ENCODE assay signal across 1 cellular context in the genomic region with DNA sequence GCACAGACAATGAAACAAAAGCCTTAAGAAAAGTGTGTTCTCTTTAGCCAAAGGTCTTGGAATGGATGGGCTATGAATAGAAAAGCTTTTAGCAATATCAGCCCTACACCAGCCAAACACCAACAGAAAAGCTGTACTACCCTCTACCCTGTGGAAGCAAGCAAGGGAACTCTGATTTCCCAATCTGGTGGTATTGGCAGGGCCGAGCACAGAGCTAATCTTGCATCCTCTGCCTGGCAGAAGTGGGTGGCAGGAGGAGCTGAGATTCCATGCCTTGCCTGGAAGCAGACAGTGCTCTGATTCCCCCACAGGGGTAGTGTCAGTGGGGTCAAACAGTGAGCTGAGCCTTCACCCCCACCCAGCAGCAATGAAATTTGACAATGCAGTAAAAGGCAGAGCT.
TF ChIP-seq lines count a peak whose summit lies in the region.

No MANE protein-coding gene starts in this region.

TF ChIP-seq in HCT116, 20 proteins besides CTCF, POLR2A, EP300 and RAD21 (continued from another document):
- no peak for TF ChIP-seq JUND (IDR thresholded peaks at IDR 0.05)
- no peak for TF ChIP-seq SIN3A (IDR thresholded peaks at IDR 0.05; ENCODE audit: low read depth)
- no peak for TF ChIP-seq ATF3 (IDR thresholded peaks at IDR 0.05)
- no peak for TF ChIP-seq CBX3 (IDR thresholded peaks at IDR 0.05; ENCODE audit: low read depth)
- no peak for TF ChIP-seq YY1 (IDR thresholded peaks at IDR 0.05; ENCODE audit: extremely low read depth, insufficient replicate concordance, low read depth, low read length)
- TF ChIP-seq CEBPB (IDR thresholded peaks at IDR 0.05; ENCODE audit: low read depth), result no peak
- TF ChIP-seq EZH2phosphoT487 (IDR thresholded peaks at IDR 0.05; ENCODE audit: borderline replicate concordance), result no peak
- TF ChIP-seq, protein P1, sequence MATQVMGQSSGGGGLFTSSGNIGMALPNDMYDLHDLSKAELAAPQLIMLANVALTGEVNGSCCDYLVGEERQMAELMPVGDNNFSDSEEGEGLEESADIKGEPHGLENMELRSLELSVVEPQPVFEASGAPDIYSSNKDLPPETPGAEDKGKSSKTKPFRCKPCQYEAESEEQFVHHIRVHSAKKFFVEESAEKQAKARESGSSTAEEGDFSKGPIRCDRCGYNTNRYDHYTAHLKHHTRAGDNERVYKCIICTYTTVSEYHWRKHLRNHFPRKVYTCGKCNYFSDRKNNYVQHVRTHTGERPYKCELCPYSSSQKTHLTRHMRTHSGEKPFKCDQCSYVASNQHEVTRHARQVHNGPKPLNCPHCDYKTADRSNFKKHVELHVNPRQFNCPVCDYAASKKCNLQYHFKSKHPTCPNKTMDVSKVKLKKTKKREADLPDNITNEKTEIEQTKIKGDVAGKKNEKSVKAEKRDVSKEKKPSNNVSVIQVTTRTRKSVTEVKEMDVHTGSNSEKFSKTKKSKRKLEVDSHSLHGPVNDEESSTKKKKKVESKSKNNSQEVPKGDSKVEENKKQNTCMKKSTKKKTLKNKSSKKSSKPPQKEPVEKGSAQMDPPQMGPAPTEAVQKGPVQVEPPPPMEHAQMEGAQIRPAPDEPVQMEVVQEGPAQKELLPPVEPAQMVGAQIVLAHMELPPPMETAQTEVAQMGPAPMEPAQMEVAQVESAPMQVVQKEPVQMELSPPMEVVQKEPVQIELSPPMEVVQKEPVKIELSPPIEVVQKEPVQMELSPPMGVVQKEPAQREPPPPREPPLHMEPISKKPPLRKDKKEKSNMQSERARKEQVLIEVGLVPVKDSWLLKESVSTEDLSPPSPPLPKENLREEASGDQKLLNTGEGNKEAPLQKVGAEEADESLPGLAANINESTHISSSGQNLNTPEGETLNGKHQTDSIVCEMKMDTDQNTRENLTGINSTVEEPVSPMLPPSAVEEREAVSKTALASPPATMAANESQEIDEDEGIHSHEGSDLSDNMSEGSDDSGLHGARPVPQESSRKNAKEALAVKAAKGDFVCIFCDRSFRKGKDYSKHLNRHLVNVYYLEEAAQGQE (IDR thresholded peaks at IDR 0.05; ENCODE audit: low read depth), result no peak
- TF ChIP-seq POLR2AphosphoS5 (IDR thresholded peaks at IDR 0.05; ENCODE audit: low read depth, low read length), result no peak
